6 cellular contexts compared by ENCODE assay signal in the genomic region with DNA sequence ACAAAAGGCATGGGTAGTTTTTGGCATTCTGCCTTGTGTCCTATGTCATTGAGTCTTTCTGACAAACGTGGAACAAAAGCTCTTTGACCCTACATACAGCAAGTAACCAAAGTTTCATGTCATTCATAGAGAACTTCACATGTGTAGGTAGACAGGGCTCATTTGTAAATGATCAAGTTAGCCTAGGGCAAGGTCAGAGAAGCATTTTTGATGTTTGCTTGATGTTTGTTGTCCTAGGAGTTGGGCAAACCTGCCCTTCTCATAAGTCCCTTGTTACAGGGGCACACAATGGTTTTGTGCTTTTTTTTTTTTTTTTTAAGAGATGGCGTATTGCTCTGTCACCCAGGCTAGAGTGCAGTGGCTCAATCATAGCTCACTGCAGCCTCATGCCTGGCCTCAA.
"Had no signal": no experiment of that assay in that cellular context is flagged by ENCODE, and none has a peak within 500 bp of the region (broad histone marks: within the 10 kb centered on the region; RNA-seq: fewer than 3 reads in every experiment).

No MANE protein-coding gene starts in this region.

- DNase-seq: GM23248, HCEC 1CT, KG1 had no signal

- H3K4me3 ChIP-seq: GM23248 had no signal

- FAIRE-seq: H1, H54, HTR-8/SVneo had no signal

- H3K27ac ChIP-seq: GM23248 had no signal
